In genomic region chrX:3172156-3172555, GRCh38 we compare ENCODE assay signal across 5 cellular contexts.
A peak's percentile ranks its signal among the peaks of the same experiment; 100 is the strongest.
DNase-seq lines count a peak whose midpoint lies in the region; TF ChIP-seq lines count a peak whose summit lies in the region.
"Not testable (repeated sequence)": the region's sequence is repeated elsewhere in the genome, so short reads cannot be mapped to it uniquely, and the experiment has no call there.

No MANE protein-coding gene starts in this region.

- H3K4me1 ChIP-seq in smooth muscle cell (ENCODE audit: low read depth), result peaks cover 25% of the 10 kb centered on the region

- H3K36me3 ChIP-seq in smooth muscle cell (ENCODE audit: low read depth), result not testable (repeated sequence)

- H3K79me2 ChIP-seq in smooth muscle cell (ENCODE audit: low read depth), result not testable (repeated sequence)

- H2AFZ ChIP-seq in smooth muscle cell (ENCODE audit: low read depth), result not testable (repeated sequence)

- H3K27ac ChIP-seq in smooth muscle cell (ENCODE audit: low read depth), result not testable (repeated sequence)

- H3K4me3 ChIP-seq in smooth muscle cell, result not testable (repeated sequence)

- DNase-seq in EH (ENCODE audit: low read depth) (peak; percentile 37), ELR (ENCODE audit: low read depth) (peak; percentile 14), M059J (ENCODE audit: low read depth) (peak; percentile 61), islet precursor cell (peak; percentile 73)
- not testable (repeated sequence) for DNase-seq in smooth muscle cell (lab: John Stamatoyannopoulos, UW; ENCODE audit: unreplicated experiment)

- 30% methylated on average over 3 of the region's 3 CpGs for WGBS in smooth muscle cell (ENCODE audit: low lambda C conversion rate)

- H4K20me1 ChIP-seq in smooth muscle cell (ENCODE audit: low read depth), result not testable (repeated sequence)

- peak overlapping the region; percentile 14 for H3K4me2 ChIP-seq in smooth muscle cell

- not testable (repeated sequence) for H3K27me3 ChIP-seq in smooth muscle cell (ENCODE audit: low read depth)

- peaks cover 16% of the 10 kb centered on the region for H3F3A ChIP-seq in smooth muscle cell (ENCODE audit: low read depth)

- H3K9ac ChIP-seq in smooth muscle cell (ENCODE audit: low read depth), result not testable (repeated sequence)

- not testable (repeated sequence) for TF ChIP-seq CTCF in smooth muscle cell (IDR thresholded peaks at IDR 0.05; ENCODE audit: borderline replicate concordance, insufficient read depth, poor library complexity, severe bottlenecking)

- H3K9me3 ChIP-seq in smooth muscle cell (replicated peaks; ENCODE audit: low read depth), result not testable (repeated sequence)
